In genomic region chr4:73450398-73451004, GRCh38 we compare ENCODE assay signal across 10 cellular contexts. TPM values are rescaled to one million over a fixed set of nuclear protein-coding genes. Genes with fewer than 3 reads are reported as not detected.
DNase-seq lines count a peak whose midpoint lies in the region; ATAC-seq and TF ChIP-seq lines count a peak whose summit lies in the region.
"Had no signal": no experiment of that assay in that cellular context is flagged by ENCODE, and none has a peak within 500 bp of the region (broad histone marks: within the 10 kb centered on the region; RNA-seq: fewer than 3 reads in every experiment).

No MANE protein-coding gene starts in this region.

- in situ Hi-C loops in GM13976 (cut with MboI; ENCODE audit: low sequenced_read_pairs, unreplicated experiment), result no loop called here

- TF ChIP-seq CTCF in GM13976 (IDR thresholded peaks at IDR 0.05; ENCODE audit: borderline replicate concordance, control extremely low read depth, extremely low read depth, insufficient read depth, missing control alignments), result no peak

- intact Hi-C loops in Right ventricle myocardium superior (cut with DNase I), result no loop called here

- ATAC-seq in Right ventricle myocardium superior (ENCODE audit: poor library complexity), result peak; percentile 68
- no peak for ATAC-seq in GM21381 (IDR thresholded peaks at IDR 0.05; ENCODE audit: unreplicated experiment)
- ATAC-seq in HG02884 (IDR thresholded peaks at IDR 0.05; ENCODE audit: unreplicated experiment), result no peak

- DNase-seq in A172 (ENCODE audit: low spot score) (peak; percentile 53), HT1080 (ENCODE audit: low read depth) (peak; percentile 89), SHP77 (lab: John Stamatoyannopoulos, UW) (peak; percentile 74 to 84), Right ventricle myocardium superior (peak; percentile 56), GM13976 (ENCODE audit: low spot score) (no peak), amygdala (lab: John Stamatoyannopoulos, UW) (no peak)
- DNase-seq: activated naive CD8-positive, alpha-beta T cell treated with anti-CD3 and anti-CD28 coated beads, Interleukin-2, amount 10 ng/mL, durations not matched to agents 7 days and 5 days; stimulated activated naive CD4-positive, alpha-beta T cell treated with Interleukin-2 at 50 U/mL for 16 hours had no signal

RNA-seq across cellular contexts. Expression of gene AFP, which starts 14.5 kb away (rescaled TPM):
- 0.84 TPM in 1 of 2 replicates, not detected in the other for total RNA-seq in A172 (2014; rRNA removed; shearing (Covaris generic))
- 1.4 and 1.8 TPM in 2 replicates for total RNA-seq in HT1080 (2014; rRNA removed; shearing (Covaris generic))
- 0.26 and 0.64 TPM in 2 replicates for polyA plus RNA-seq in HT1080 (2015; cell fraction: cytosol; rRNA removed)
- 0.77 TPM in 1 of 2 replicates, not detected in the other for polyA plus RNA-seq in HT1080 (2015; cell fraction: nucleus; rRNA removed)
- not detected for total RNA-seq in Right ventricle myocardium superior
- total RNA-seq: activated naive CD8-positive, alpha-beta T cell treated with anti-CD3 and anti-CD28 coated beads, Interleukin-2, amount 10 ng/mL, durations not matched to agents 7 days and 5 days had no signal

RNA-seq across cellular contexts. Expression of gene AFM, which starts 31.0 kb away (rescaled TPM):
- total RNA-seq in A172 (2014; rRNA removed; shearing (Covaris generic)), result not detected in 2 replicates
- not detected in 2 replicates for total RNA-seq in HT1080 (2014; rRNA removed; shearing (Covaris generic))
- not detected in 2 replicates for polyA plus RNA-seq in HT1080 (2015; cell fraction: cytosol; rRNA removed)
- not detected in 2 replicates for polyA plus RNA-seq in HT1080 (2015; cell fraction: nucleus; rRNA removed)
- total RNA-seq in Right ventricle myocardium superior, result not detected
- total RNA-seq: activated naive CD8-positive, alpha-beta T cell treated with anti-CD3 and anti-CD28 coated beads, Interleukin-2, amount 10 ng/mL, durations not matched to agents 7 days and 5 days had no signal

RNA-seq across cellular contexts. Expression of gene ALB, which starts 46.4 kb away (rescaled TPM):
- total RNA-seq in A172 (2014; rRNA removed; shearing (Covaris generic)), result not detected in 2 replicates
- 1.1 TPM in 1 of 2 replicates, not detected in the other for total RNA-seq in HT1080 (2014; rRNA removed; shearing (Covaris generic))
- not detected in 2 replicates for polyA plus RNA-seq in HT1080 (2015; cell fraction: cytosol; rRNA removed)
- polyA plus RNA-seq in HT1080 (2015; cell fraction: nucleus; rRNA removed), result not detected in 2 replicates
- total RNA-seq in Right ventricle myocardium superior, result 4.5 TPM
- total RNA-seq: activated naive CD8-positive, alpha-beta T cell treated with anti-CD3 and anti-CD28 coated beads, Interleukin-2, amount 10 ng/mL, durations not matched to agents 7 days and 5 days had no signal

Comparison
In these comparisons a context has a peak if more than half of its experiments do, and no peak if none do; other contexts are left out.
1. DNase-seq: peak in A172 (single experiment), HT1080 (single experiment), SHP77 (2 of 2) and Right ventricle myocardium superior (single experiment); none in GM13976 (single experiment) and amygdala (0 of 56).